Comparison of ENCODE assay signal across 8 cellular contexts in the genomic region with DNA sequence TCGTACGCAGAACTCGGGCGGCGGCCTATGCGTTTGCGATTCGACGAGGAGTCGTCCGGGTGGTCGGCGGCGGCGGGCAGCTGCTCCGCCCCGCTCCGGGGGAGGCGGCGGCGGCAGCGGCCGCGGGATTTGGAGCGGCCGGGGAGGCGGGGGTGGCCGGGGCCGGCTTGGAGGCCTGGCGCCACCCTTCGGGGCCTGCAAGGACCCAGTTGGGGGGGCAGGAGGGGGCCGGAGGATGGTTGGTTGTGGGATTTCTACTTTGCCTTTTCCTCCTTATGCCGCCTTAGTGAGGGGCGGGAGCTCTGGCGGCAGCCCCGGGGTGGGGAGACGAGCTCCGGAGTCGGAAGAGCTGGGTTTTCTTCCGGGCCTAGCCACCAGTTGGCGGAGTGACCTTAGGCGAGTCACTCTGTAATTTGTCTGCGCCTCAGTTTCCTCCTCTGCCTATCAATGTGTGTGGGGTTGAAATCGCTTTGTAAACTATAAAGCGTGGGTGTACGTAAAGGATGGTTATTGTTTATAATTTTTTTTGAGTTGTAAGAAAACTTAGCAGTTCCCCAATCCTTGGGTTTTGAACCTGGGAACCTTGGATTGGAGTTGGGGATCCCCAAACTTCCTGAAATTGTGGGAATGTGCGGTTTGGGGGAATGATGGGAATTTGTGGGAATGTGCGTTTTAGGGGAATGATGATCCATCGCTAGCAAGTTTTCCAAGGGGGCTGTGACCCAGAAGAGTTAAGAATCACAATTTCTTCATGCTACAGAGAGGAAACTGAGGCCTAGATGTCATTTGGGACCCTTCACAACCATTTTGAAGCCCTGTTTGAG. TPM values are rescaled to one million over a fixed set of nuclear protein-coding genes. Genes with fewer than 3 reads are reported as not detected.
DNase-seq lines count a peak whose midpoint lies in the region; ATAC-seq and TF ChIP-seq lines count a peak whose summit lies in the region.

No MANE protein-coding gene starts in this region.

- no peaks in the 10 kb centered on the region for H3K9me2 ChIP-seq in DOHH2 (replicated peaks; ENCODE audit: control insufficient read depth, low read length)

- peaks cover 30% of the 10 kb centered on the region; the same call in 1 of the 2 replicates for H4K20me1 ChIP-seq in DOHH2 (ENCODE audit: control insufficient read depth, insufficient read depth, low read depth, low read length)

- ATAC-seq in GM21390 (IDR thresholded peaks at IDR 0.05; ENCODE audit: unreplicated experiment) = peak; percentile 43

- peak overlapping the region; percentile 94 for H3K9ac ChIP-seq in HUES6 (ENCODE audit: low read length)

- peak; percentile 9 for DNase-seq in activated CD4-positive, CD25-positive, alpha-beta regulatory T cell treated with anti-CD3 and anti-CD28 coated beads, Interleukin-2, amount 50 U/mL, for 16 hours (ENCODE audit: low read depth, low spot score)
- peak in 2 of 3 donors; percentile 13 to 30 for DNase-seq in effector memory CD4-positive, alpha-beta T cell
- peak in 10 of 49 donors; percentile 6 to 47 (median 33) for DNase-seq in substantia nigra (lab: John Stamatoyannopoulos, UW)
- DNase-seq in NCI-H187 treated with DMSO at 0.1 percent for 48 hours (lab: John Stamatoyannopoulos, UW) = no peak

- H3K79me2 ChIP-seq in DOHH2 (ENCODE audit: control insufficient read depth, low read length) = peaks cover 99% of the 10 kb centered on the region

- H3K4me2 ChIP-seq in DOHH2 (ENCODE audit: low read length) = peak overlapping the region; percentile 93

- TF ChIP-seq CTCF in DOHH2 (IDR thresholded peaks at IDR 0.05; ENCODE audit: low read depth, low read length, poor library complexity, severe bottlenecking) = peak; percentile 21

- H3K4me3 ChIP-seq in DOHH2 (ENCODE audit: low read length) = peak overlapping the region; percentile 93
- peak overlapping the region; percentile 86 for H3K4me3 ChIP-seq in HUES6 (ENCODE audit: low read depth, low read length)
- peak overlapping the region; percentile 70 for H3K4me3 ChIP-seq in effector memory CD4-positive, alpha-beta T cell (ENCODE audit: insufficient read depth, low read depth, low read length, poor library complexity, severe bottlenecking)
- peak overlapping the region; percentile 61 for H3K4me3 ChIP-seq in mononuclear cell (ENCODE audit: low read length)

- peaks cover 57% of the 10 kb centered on the region for H3K4me1 ChIP-seq in DOHH2 (ENCODE audit: control insufficient read depth, low read length)
- peaks cover 18% of the 10 kb centered on the region for H3K4me1 ChIP-seq in HUES6 (ENCODE audit: control insufficient read depth, insufficient read depth, low read length)
- H3K4me1 ChIP-seq in effector memory CD4-positive, alpha-beta T cell (ENCODE audit: control insufficient read depth, insufficient read depth, low read length, poor library complexity, severe bottlenecking) = peaks cover 13% of the 10 kb centered on the region
- peaks cover 24% of the 10 kb centered on the region for H3K4me1 ChIP-seq in mononuclear cell (ENCODE audit: insufficient read depth, low read length)

- H3K27me3 ChIP-seq in DOHH2 (ENCODE audit: control insufficient read depth, low read length) = no peaks in the 10 kb centered on the region
- no peaks in the 10 kb centered on the region for H3K27me3 ChIP-seq in HUES6 (ENCODE audit: control insufficient read depth, insufficient read depth, low read length)
- no peaks in the 10 kb centered on the region for H3K27me3 ChIP-seq in effector memory CD4-positive, alpha-beta T cell (replicated peaks; ENCODE audit: control insufficient read depth, insufficient read depth, low read length, poor library complexity, severe bottlenecking)
- no peaks in the 10 kb centered on the region for H3K27me3 ChIP-seq in mononuclear cell (ENCODE audit: insufficient read depth, low read length)

- no peaks in the 10 kb centered on the region for H3F3A ChIP-seq in DOHH2 (ENCODE audit: control insufficient read depth, insufficient read depth)

- H3K27ac ChIP-seq in DOHH2 (ENCODE audit: low read depth, low read length) = peak overlapping the region; percentile 77
- peak overlapping the region; percentile 99 for H3K27ac ChIP-seq in HUES6 (ENCODE audit: low read depth, low read length)
- peak overlapping the region; percentile 94 for H3K27ac ChIP-seq in effector memory CD4-positive, alpha-beta T cell (ENCODE audit: insufficient read depth, low read length, poor library complexity, severe bottlenecking)
- peak overlapping the region; percentile 83 for H3K27ac ChIP-seq in substantia nigra (ENCODE audit: low read depth, low read length, poor library complexity, severe bottlenecking)

- H3K36me3 ChIP-seq in DOHH2 (ENCODE audit: control insufficient read depth, low read length) (peaks cover 91% of the 10 kb centered on the region), HUES6 (ENCODE audit: control insufficient read depth, insufficient read depth, low read length) (peaks cover 53% of the 10 kb centered on the region)
- peaks cover 31% of the 10 kb centered on the region for H3K36me3 ChIP-seq in effector memory CD4-positive, alpha-beta T cell (ENCODE audit: control insufficient read depth, insufficient read depth, low read length)

- H3K9me3 ChIP-seq in DOHH2 (ENCODE audit: control insufficient read depth, insufficient read depth, low read length) (0 out of 2 replicates have a peak, but pooled peaks cover 3% of the 10 kb centered on the region), HUES6 (ENCODE audit: control insufficient read depth, insufficient read depth, low read depth, low read length) (peaks cover 44% of the 10 kb centered on the region), mononuclear cell (ENCODE audit: low read depth, low read length) (peaks cover 41% of the 10 kb centered on the region)
- peaks cover 24% of the 10 kb centered on the region for H3K9me3 ChIP-seq in effector memory CD4-positive, alpha-beta T cell (ENCODE audit: control insufficient read depth, low read length)

RNA-seq across cellular contexts. Expression of gene TUG1, which starts 0.7 kb away (rescaled TPM):
- 82.0 TPM for total RNA-seq in mononuclear cell

RNA-seq across cellular contexts. Expression of gene MORC2, which starts 1.2 kb away (rescaled TPM):
- 12.9 TPM for total RNA-seq in mononuclear cell
